In the genomic region with DNA sequence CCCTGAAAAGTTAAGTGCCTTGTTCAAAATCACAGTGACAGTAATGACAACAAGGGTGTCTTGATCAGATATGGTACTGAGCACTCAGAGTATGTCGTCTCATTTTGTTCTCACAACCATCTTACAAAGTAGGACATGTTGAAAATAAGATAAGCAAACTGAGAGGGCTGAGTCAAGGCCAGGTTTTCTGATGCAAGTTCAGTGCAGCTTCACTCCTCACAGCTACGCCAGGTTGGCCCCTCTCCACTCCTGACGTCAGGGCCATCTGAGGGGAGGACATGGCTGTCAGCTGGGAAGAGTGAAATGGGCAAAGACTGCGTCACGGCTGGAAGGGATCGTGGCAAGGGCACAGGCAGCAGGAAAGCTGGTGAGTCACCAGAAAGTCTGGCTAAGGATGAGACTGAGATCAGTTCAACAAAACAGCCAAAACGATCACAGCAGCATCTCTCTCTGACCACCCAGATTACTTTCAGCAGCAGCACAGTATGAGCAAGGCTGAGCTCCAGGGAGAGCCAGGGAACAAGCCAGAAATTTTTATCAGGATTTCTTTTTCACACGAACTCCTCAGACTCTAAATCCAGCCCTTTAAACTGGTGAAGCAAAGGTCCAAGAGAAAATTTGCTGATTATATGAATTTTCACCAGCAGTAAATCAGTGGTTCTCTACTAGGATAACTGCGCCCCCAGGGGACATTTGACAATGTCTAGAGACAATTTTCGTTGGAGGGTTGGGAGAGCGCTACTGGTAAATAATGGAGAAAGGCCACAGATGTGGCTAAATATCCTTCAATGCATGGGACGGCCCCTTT, we compare ENCODE assay signal across 9 cellular contexts.
DNase-seq lines count a peak whose midpoint lies in the region; ATAC-seq, FAIRE-seq and TF ChIP-seq lines count a peak whose summit lies in the region.
"Had no signal": no experiment of that assay in that cellular context is flagged by ENCODE, and none has a peak within 500 bp of the region (broad histone marks: within the 10 kb centered on the region; RNA-seq: fewer than 3 reads in every experiment).

No MANE protein-coding gene starts in this region.

- H3K79me2 ChIP-seq in HepG2 (ENCODE audit: insufficient read depth, low read length): no peaks in the 10 kb centered on the region

- no peak overlapping the region for H3K4me2 ChIP-seq in HepG2 (ENCODE audit: low read depth, low read length)

- H2AFZ ChIP-seq in HepG2 (ENCODE audit: low read length): no peak overlapping the region

- no peaks in the 10 kb centered on the region for H3K36me3 ChIP-seq in HepG2 (replicated peaks in 1 of 2; ENCODE audit: control insufficient read depth in 1 of 2, insufficient read depth in 2 of 2, low read length in 2 of 2)
- H3K36me3 ChIP-seq in tibial nerve: no peaks in the 10 kb centered on the region
- H3K36me3 ChIP-seq: BLaER1 treated with 17β-estradiol and CSF1 and Interleukin-3, amounts not matched to agents 10 nM and 100 nM had no signal

- no peaks in the 10 kb centered on the region; a peak in 1 of 5 replicates for H3K27me3 ChIP-seq in HepG2 (ENCODE audit: control insufficient read depth in 1 of 2, insufficient read depth in 2 of 2, low read length in 2 of 2)
- H3K27me3 ChIP-seq in tibial nerve: no peaks in the 10 kb centered on the region
- H3K27me3 ChIP-seq: BLaER1 treated with 17β-estradiol and CSF1 and Interleukin-3, amounts not matched to agents 10 nM and 100 nM had no signal

- H3K9me3 ChIP-seq in HepG2 (ENCODE audit: low read length) (no peaks in the 10 kb centered on the region), tibial nerve (no peaks in the 10 kb centered on the region)

- no peak for FAIRE-seq in HepG2 (lab: Jason Lieb, UNC)

- in situ Hi-C loops in HepG2 (cut with HindIII; ENCODE audit: extremely low pct_ligation_motif_present, low pct_unique_long_range_greater_than_20kb): no loop called here

- no peak for TF ChIP-seq CTCF in HepG2 (CRISPR knock-in tag; IDR thresholded peaks at IDR 0.05)
- no peak for TF ChIP-seq CTCF in tibial nerve (IDR thresholded peaks at IDR 0.05)

- BruUV-seq in HepG2 (replicated peaks; lab: Mats Ljungman, UMichigan): no TSS peak

- 41% methylated on average over 12 of the region's 12 CpGs for WGBS in HepG2 (ENCODE audit: low lambda C conversion rate)
- WGBS in tibial nerve, 2 donors: 49 to 60% methylated on average over 12 of the region's 12 CpGs

- CTCF ChIA-PET in HepG2 (lab: Yijun Ruan, JAX; ENCODE audit: low intra/inter-chr PET ratio, low total read pairs): no interaction called here

- no peak overlapping the region for H3K4me3 ChIP-seq in HepG2 (replicated peaks in 1 of 3; ENCODE audit: insufficient read depth in 1 of 3, low read depth in 2 of 3, low read length in 3 of 3)
- no peak overlapping the region for H3K4me3 ChIP-seq in tibial nerve
- H3K4me3 ChIP-seq: BLaER1 treated with 17β-estradiol and CSF1 and Interleukin-3, amounts not matched to agents 10 nM and 100 nM had no signal

- peak; percentile 57 to 71 for ATAC-seq in activated CD4-positive, CD25-positive, alpha-beta regulatory T cell treated with anti-CD3 and anti-CD28 coated beads, Interleukin-2, amount 50 U/mL, for 24 hours
- no peak for ATAC-seq in HepG2

- no peak overlapping the region for H3K27ac ChIP-seq in HepG2 (ENCODE audit: extremely low read length, insufficient read depth, low read length)
- peak overlapping the region; percentile 28 to 78 (median 54) for H3K27ac ChIP-seq in tibial nerve

- no peak for TF ChIP-seq POLR2A in HepG2 (IDR thresholded peaks at IDR 0.05; ENCODE audit: insufficient read depth in 1 of 2, low read depth in 2 of 2, low read length in 2 of 2)
- TF ChIP-seq POLR2A in tibial nerve (IDR thresholded peaks at IDR 0.05): no peak

- TF ChIP-seq RAD21 in HepG2 (CRISPR knock-in tag; IDR thresholded peaks at IDR 0.05): no peak

- no peak overlapping the region for H3K9ac ChIP-seq in HepG2 (ENCODE audit: insufficient read depth, low read depth, low read length)
- H3K9ac ChIP-seq: BLaER1 treated with 17β-estradiol and CSF1 and Interleukin-3, amounts not matched to agents 10 nM and 100 nM had no signal

- POLR2A ChIA-PET in HepG2 (lab: Yijun Ruan, JAX): no interaction called here

- intact Hi-C loops in HepG2 (cut with micrococcal nuclease; ENCODE audit: unreplicated experiment): no loop called here

- H3K4me1 ChIP-seq in HepG2 (ENCODE audit: insufficient read depth, low read length): no peaks in the 10 kb centered on the region
- H3K4me1 ChIP-seq in tibial nerve: peaks cover 0 to 5% (median 0%) of the 10 kb centered on the region in 4 donors

- no peaks in the 10 kb centered on the region for H4K20me1 ChIP-seq in HepG2 (ENCODE audit: insufficient read depth, low read length)
- H4K20me1 ChIP-seq: BLaER1 treated with 17β-estradiol and CSF1 and Interleukin-3, amounts not matched to agents 10 nM and 100 nM had no signal

- no peak for DNase-seq in activated CD4-positive, CD25-positive, alpha-beta regulatory T cell (lab: John Stamatoyannopoulos, UW)
- DNase-seq in brain pericyte (ENCODE audit: low read depth, low spot score): peak; percentile 99
- no peak for DNase-seq in HepG2 (ENCODE audit: low spot score)
- peak; percentile 61 to 91 for DNase-seq in tibial nerve (ENCODE audit: low spot score in 2 of 2)
- DNase-seq in iPS-NIHi11 (ENCODE audit: low spot score): no peak
- no peak for DNase-seq in activated CD4-positive, CD25-positive, alpha-beta regulatory T cell treated with anti-CD3 and anti-CD28 coated beads, Interleukin-2, amount 50 U/mL, for 72 hours
- DNase-seq in NCI-H146 treated with DMSO at 0.1 percent for 48 hours (lab: John Stamatoyannopoulos, UW; ENCODE audit: unreplicated experiment): no peak

- no peak for TF ChIP-seq EP300 in HepG2 (IDR thresholded peaks at IDR 0.05; ENCODE audit: low read depth in 2 of 2, low read length in 2 of 2)
- TF ChIP-seq EP300 in HepG2 (CRISPR knock-in tag; IDR thresholded peaks at IDR 0.05; ENCODE audit: borderline replicate concordance): no peak
- peak; percentile 38 to 57 for TF ChIP-seq EP300 in tibial nerve (IDR thresholded peaks at IDR 0.05)

TF ChIP-seq in HepG2, 621 proteins besides CTCF, POLR2A, EP300 and RAD21:
- peak; percentile 38; the same call in 1 of the 2 replicates for TF ChIP-seq CREB1 (IDR thresholded peaks at IDR 0.05)
- TF ChIP-seq CREB1 (CRISPR knock-in tag; IDR thresholded peaks at IDR 0.05): no peak
- peak; percentile 56 to 71 for TF ChIP-seq MAFK (conservative IDR thresholded peaks at IDR 0.05 in 1 of 2, IDR thresholded peaks at IDR 0.05 in 1 of 2; ENCODE audit: low read length in 2 of 2)
- TF ChIP-seq KLF16 (CRISPR knock-in tag; IDR thresholded peaks at IDR 0.05): no peak
- TF ChIP-seq SIX4 (CRISPR knock-in tag; IDR thresholded peaks at IDR 0.05): no peak
- TF ChIP-seq MAFF (IDR thresholded peaks at IDR 0.05; ENCODE audit: low read depth, low read length): peak; percentile 52; the same call in 1 of the 2 replicates
- TF ChIP-seq ZNF484 (CRISPR knock-in tag; IDR thresholded peaks at IDR 0.05; ENCODE audit: borderline replicate concordance, low read depth): no peak
- no peak for TF ChIP-seq GFI1 (CRISPR knock-in tag; IDR thresholded peaks at IDR 0.05; ENCODE audit: borderline replicate concordance)
- no peak for TF ChIP-seq ZNF891 (CRISPR knock-in tag; IDR thresholded peaks at IDR 0.05)
- no peak for TF ChIP-seq WIZ (CRISPR knock-in tag; IDR thresholded peaks at IDR 0.05)
- TF ChIP-seq, protein P1, sequence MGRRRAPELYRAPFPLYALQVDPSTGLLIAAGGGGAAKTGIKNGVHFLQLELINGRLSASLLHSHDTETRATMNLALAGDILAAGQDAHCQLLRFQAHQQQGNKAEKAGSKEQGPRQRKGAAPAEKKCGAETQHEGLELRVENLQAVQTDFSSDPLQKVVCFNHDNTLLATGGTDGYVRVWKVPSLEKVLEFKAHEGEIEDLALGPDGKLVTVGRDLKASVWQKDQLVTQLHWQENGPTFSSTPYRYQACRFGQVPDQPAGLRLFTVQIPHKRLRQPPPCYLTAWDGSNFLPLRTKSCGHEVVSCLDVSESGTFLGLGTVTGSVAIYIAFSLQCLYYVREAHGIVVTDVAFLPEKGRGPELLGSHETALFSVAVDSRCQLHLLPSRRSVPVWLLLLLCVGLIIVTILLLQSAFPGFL (CRISPR knock-in tag; IDR thresholded peaks at IDR 0.05): no peak
- TF ChIP-seq PBX3 (CRISPR knock-in tag; IDR thresholded peaks at IDR 0.05; ENCODE audit: borderline replicate concordance): no peak
- TF ChIP-seq NFYC (CRISPR knock-in tag; IDR thresholded peaks at IDR 0.05): no peak
- TF ChIP-seq ZFP36L2 (CRISPR knock-in tag; IDR thresholded peaks at IDR 0.05): no peak
- no peak for TF ChIP-seq CBX5 (CRISPR knock-in tag; IDR thresholded peaks at IDR 0.05; ENCODE audit: borderline replicate concordance)
- TF ChIP-seq, protein P2, sequence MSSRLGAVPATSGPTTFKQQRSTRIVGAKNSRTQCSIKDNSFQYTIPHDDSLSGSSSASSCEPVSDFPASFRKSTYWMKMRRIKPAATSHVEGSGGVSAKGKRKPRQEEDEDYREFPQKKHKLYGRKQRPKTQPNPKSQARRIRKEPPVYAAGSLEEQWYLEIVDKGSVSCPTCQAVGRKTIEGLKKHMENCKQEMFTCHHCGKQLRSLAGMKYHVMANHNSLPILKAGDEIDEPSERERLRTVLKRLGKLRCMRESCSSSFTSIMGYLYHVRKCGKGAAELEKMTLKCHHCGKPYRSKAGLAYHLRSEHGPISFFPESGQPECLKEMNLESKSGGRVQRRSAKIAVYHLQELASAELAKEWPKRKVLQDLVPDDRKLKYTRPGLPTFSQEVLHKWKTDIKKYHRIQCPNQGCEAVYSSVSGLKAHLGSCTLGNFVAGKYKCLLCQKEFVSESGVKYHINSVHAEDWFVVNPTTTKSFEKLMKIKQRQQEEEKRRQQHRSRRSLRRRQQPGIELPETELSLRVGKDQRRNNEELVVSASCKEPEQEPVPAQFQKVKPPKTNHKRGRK (CRISPR knock-in tag; IDR thresholded peaks at IDR 0.05): no peak
- TF ChIP-seq ZMAT3 (CRISPR knock-in tag; conservative IDR thresholded peaks at IDR 0.05): no peak
- no peak for TF ChIP-seq MTA1 (CRISPR knock-in tag; IDR thresholded peaks at IDR 0.05; ENCODE audit: borderline replicate concordance)
- no peak for TF ChIP-seq MZF1 (CRISPR knock-in tag; IDR thresholded peaks at IDR 0.05; ENCODE audit: borderline replicate concordance)
- TF ChIP-seq ZNF615 (CRISPR knock-in tag; IDR thresholded peaks at IDR 0.05; ENCODE audit: borderline replicate concordance): no peak
- TF ChIP-seq CEBPB (IDR thresholded peaks at IDR 0.05; ENCODE audit: borderline replicate concordance, low read depth, low read length): no peak

Comparison
In these comparisons a context has a peak if more than half of its experiments do, and no peak if none do; other contexts are left out.
1. DNase-seq: peak in brain pericyte (single experiment) and tibial nerve (2 of 2); none in activated CD4-positive, CD25-positive, alpha-beta regulatory T cell (0 of 4), HepG2 (single experiment), iPS-NIHi11 (single experiment), activated CD4-positive, CD25-positive, alpha-beta regulatory T cell treated with anti-CD3 and anti-CD28 coated beads, Interleukin-2, amount 50 U/mL, for 72 hours (single experiment) and NCI-H146 treated with DMSO at 0.1 percent for 48 hours (single experiment).